ENCODE assay signal across 27 cellular contexts in the genomic region with DNA sequence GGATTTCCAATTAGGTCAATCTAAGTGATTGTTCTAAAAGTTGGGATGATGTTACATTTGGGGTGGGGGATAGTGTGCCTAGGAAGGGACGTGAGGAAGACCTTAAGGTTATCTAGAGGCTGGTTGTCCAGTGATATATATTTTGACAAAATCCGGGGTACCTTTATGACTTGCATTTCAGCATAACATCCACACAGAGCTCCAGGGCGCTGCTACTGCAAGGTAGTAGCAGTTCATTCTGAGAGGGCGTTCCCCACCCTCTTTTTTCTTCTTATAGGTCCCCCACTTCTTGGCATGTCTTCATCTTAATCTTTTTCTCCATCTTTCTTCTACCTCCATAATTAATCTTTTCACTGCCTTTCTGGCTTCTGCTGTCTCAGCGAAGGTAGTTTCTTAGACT.
"Had no signal": no experiment of that assay in that cellular context is flagged by ENCODE, and none has a peak within 500 bp of the region (broad histone marks: within the 10 kb centered on the region; RNA-seq: fewer than 3 reads in every experiment).

No MANE protein-coding gene starts in this region.

- H3K4me1 ChIP-seq: SJSA1 had no signal

- H3K27ac ChIP-seq: PC-9, Peyer's patch, SJSA1 had no signal

- H3K27me3 ChIP-seq: Peyer's patch, SJSA1 had no signal

- H3K36me3 ChIP-seq: MG63, Peyer's patch, SJSA1 had no signal

- H3K9me3 ChIP-seq: MG63, Peyer's patch, SJSA1, SK-N-SH had no signal

- H2AFZ ChIP-seq: PC-9 had no signal

- H3K4me2 ChIP-seq: PC-9, SK-N-SH had no signal

- H3K4me3 ChIP-seq: MG63, PC-9, Peyer's patch, SJSA1 had no signal

- DNase-seq: Kasumi-1, MG63, NCI-H1048, NCI-H1092 treated with DMSO at 0.1 percent for 48 hours, NCI-H1105 treated with DMSO at 0.1 percent for 48 hours, NCI-H1436, NCI-H1694, NCI-H187, NCI-H2029, NCI-H2081, NCI-H2171 treated with DMSO at 0.1 percent for 48 hours, NCI-H2227 treated with DMSO at 0.1 percent for 48 hours, NCI-H345, NCI-H446, NCI-H510A treated with DMSO at 0.1 percent for 48 hours, NCI-H524 treated with DMSO at 0.1 percent for 48 hours, NCI-H526 treated with DMSO at 0.1 percent for 48 hours, NCI-H774, PC-9, Peyer's patch, Right ventricle myocardium superior, RPMI8226, SHP77 treated with DMSO at 0.1 percent for 48 hours, SK-N-SH, SW 1271, T-helper 1 cell had no signal

- H3K9me2 ChIP-seq: SK-N-SH had no signal

- H3K9ac ChIP-seq: SK-N-SH had no signal
